ENCODE assay signal across 17 cellular contexts in genomic region chr20:58438970-58439808, GRCh38. TPM values are rescaled to one million over a fixed set of nuclear protein-coding genes. Genes with fewer than 3 reads are reported as not detected.
DNase-seq lines count a peak whose midpoint lies in the region; FAIRE-seq and TF ChIP-seq lines count a peak whose summit lies in the region.
"Had no signal": no experiment of that assay in that cellular context is flagged by ENCODE, and none has a peak within 500 bp of the region (broad histone marks: within the 10 kb centered on the region; RNA-seq: fewer than 3 reads in every experiment).

No MANE protein-coding gene starts in this region.

- H3K4me2 ChIP-seq in endothelial cell of umbilical vein (ENCODE audit: insufficient read depth, low read length) (no peak overlapping the region), parathyroid adenoma (ENCODE audit: low read length) (peak overlapping the region; percentile 16)
- H3K4me2 ChIP-seq: PC-9 had no signal

- H3K79me2 ChIP-seq in endothelial cell of umbilical vein (ENCODE audit: control insufficient read depth, insufficient read depth, low read length) (peaks cover 57% of the 10 kb centered on the region), parathyroid adenoma (peaks cover 14% of the 10 kb centered on the region)

- no peaks in the 10 kb centered on the region for H3K27me3 ChIP-seq in CD4-positive, alpha-beta memory T cell (ENCODE audit: insufficient read depth, low read length)
- H3K27me3 ChIP-seq in HUES48 (ENCODE audit: control insufficient read depth, insufficient read depth, low read length) = no peaks in the 10 kb centered on the region
- H3K27me3 ChIP-seq in endothelial cell of umbilical vein (ENCODE audit: control insufficient read depth in 2 of 2, insufficient read depth in 2 of 2, low read length in 2 of 2) = no peaks in the 10 kb centered on the region
- H3K27me3 ChIP-seq in parathyroid adenoma (ENCODE audit: control insufficient read depth, insufficient read depth, low read length) = no peaks in the 10 kb centered on the region
- H3K27me3 ChIP-seq: BE2C, dorsolateral prefrontal cortex had no signal

- H2AFZ ChIP-seq in endothelial cell of umbilical vein (ENCODE audit: low read depth, low read length) (no peak overlapping the region), parathyroid adenoma (no peak overlapping the region)
- H2AFZ ChIP-seq: PC-9 had no signal

- no peaks in the 10 kb centered on the region for H3K9me3 ChIP-seq in CD4-positive, alpha-beta memory T cell (ENCODE audit: control insufficient read depth in 1 of 2, low read length in 2 of 2)
- H3K9me3 ChIP-seq in HUES48 (ENCODE audit: control insufficient read depth, insufficient read depth, low read length) = no peaks in the 10 kb centered on the region
- H3K9me3 ChIP-seq in endothelial cell of umbilical vein (replicated peaks; ENCODE audit: control insufficient read depth, insufficient read depth, low read length) = no peaks in the 10 kb centered on the region
- no peaks in the 10 kb centered on the region for H3K9me3 ChIP-seq in parathyroid adenoma (ENCODE audit: control insufficient read depth, low read length)
- H3K9me3 ChIP-seq: BE2C, HAP-1 had no signal

- no peak for TF ChIP-seq CTCF in endothelial cell of umbilical vein (IDR thresholded peaks at IDR 0.05; ENCODE audit: extremely low read depth in 1 of 2, insufficient read depth in 1 of 2, low read depth in 1 of 2, low read length in 2 of 2)
- TF ChIP-seq CTCF in parathyroid adenoma (IDR thresholded peaks at IDR 0.05) = no peak

- peaks cover 55 to 72% of the 10 kb centered on the region in 2 donors for H3K36me3 Mint-ChIP-seq in CD4-positive, alpha-beta memory T cell

- no peak for DNase-seq in CD4-positive, alpha-beta memory T cell
- DNase-seq in endothelial cell of umbilical vein (ENCODE audit: low read depth, low spot score) (no peak), Kasumi-1 (lab: John Stamatoyannopoulos, UW) (no peak), islet precursor cell (no peak)
- no peak for DNase-seq in stimulated activated CD4-positive, alpha-beta T cell treated with anti-CD3 and anti-CD28 coated beads, Interleukin-12 subunit alpha, Interleukin-12 subunit beta, amount 100 ng/mL, for 4 hours
- DNase-seq: activated CD4-positive, alpha-beta T cell treated with anti-CD3 and anti-CD28 coated beads for 4 hours; BE2C; DMS79; dorsolateral prefrontal cortex; immature natural killer cell; NCI-H1436; NCI-H82; PC-9 had no signal

- H3K36me3 ChIP-seq in CD4-positive, alpha-beta memory T cell (ENCODE audit: insufficient read depth, low read length) = peaks cover 12% of the 10 kb centered on the region
- H3K36me3 ChIP-seq in HUES48 (ENCODE audit: control insufficient read depth, insufficient read depth, low read length) = peaks cover 16% of the 10 kb centered on the region
- peaks cover 9 to 10% of the 10 kb centered on the region in 2 experiments for H3K36me3 ChIP-seq in endothelial cell of umbilical vein (ENCODE audit: control insufficient read depth in 2 of 2, extremely low read depth in 1 of 2, insufficient read depth in 2 of 2, low read length in 2 of 2)
- no peaks in the 10 kb centered on the region for H3K36me3 ChIP-seq in parathyroid adenoma (ENCODE audit: control insufficient read depth, insufficient read depth, low read length)

- H3K27ac Mint-ChIP-seq in CD4-positive, alpha-beta memory T cell = peak overlapping the region in 4 of 7 donors; percentile 4 to 23 (median 22)

- no peak overlapping the region for H3K4me3 ChIP-seq in CD4-positive, alpha-beta memory T cell (ENCODE audit: low read length in 2 of 2)
- no peak overlapping the region for H3K4me3 ChIP-seq in HUES48 (ENCODE audit: low read depth, low read length)
- H3K4me3 ChIP-seq in endothelial cell of umbilical vein (replicated peaks in 1 of 3; ENCODE audit: insufficient read depth in 1 of 3, low read depth in 1 of 3, low read length in 3 of 3) = no peak overlapping the region
- no peak overlapping the region for H3K4me3 ChIP-seq in parathyroid adenoma (ENCODE audit: low read depth, low read length)
- H3K4me3 ChIP-seq: dorsolateral prefrontal cortex, HAP-1, PC-9 had no signal

- H3K4me1 Mint-ChIP-seq in CD4-positive, alpha-beta memory T cell = peaks cover 16 to 36% (median 21%) of the 10 kb centered on the region in 4 donors

- dilution Hi-C loops in endothelial cell of umbilical vein (cut with MboI; ENCODE audit: extremely low pct_ligation_motif_present, low sequenced_read_pairs) = no loop called here

- no peak overlapping the region for H3K4me3 Mint-ChIP-seq in CD4-positive, alpha-beta memory T cell
- H3K4me3 Mint-ChIP-seq: immature natural killer cell had no signal

- no peaks in the 10 kb centered on the region for H3K9me1 ChIP-seq in endothelial cell of umbilical vein (replicated peaks; ENCODE audit: control insufficient read depth, extremely low read depth, insufficient read depth, low read length)

- CTCF ChIA-PET in CD4-positive, alpha-beta memory T cell (lab: Charles Lee; ENCODE audit: partially characterized antibody) = interaction anchor here (1.0 kb wide), 1 partner anchor 9 kb away, joined by 3 read pairs; no protein-coding TSS in a partner anchor
- CTCF ChIA-PET in endothelial cell of umbilical vein (lab: Charles Lee) = interaction anchor here (0.9 to 1.1 kb wide), 3 partner anchors 42 to 191 kb away, joined by 3 to 4 read pairs (median 3); partner anchors contain the start of gene VAPB

- H3K9ac ChIP-seq in HUES48 (ENCODE audit: low read depth, low read length) (no peak overlapping the region), endothelial cell of umbilical vein (replicated peaks; ENCODE audit: extremely low read depth, insufficient read depth, low read length) (no peak overlapping the region), parathyroid adenoma (no peak overlapping the region)

- no TSS peak for BruUV-seq in endothelial cell of umbilical vein (replicated peaks; lab: Mats Ljungman, UMichigan)

- H3K9me3 Mint-ChIP-seq in CD4-positive, alpha-beta memory T cell = no peaks in the 10 kb centered on the region
- H3K9me3 Mint-ChIP-seq: immature natural killer cell had no signal

- no peaks in the 10 kb centered on the region for H4K20me1 ChIP-seq in endothelial cell of umbilical vein (replicated peaks; ENCODE audit: control insufficient read depth, extremely low read depth, insufficient read depth, low read length)

- H3K4me1 ChIP-seq in CD4-positive, alpha-beta memory T cell (ENCODE audit: insufficient read depth, low read length) = peaks cover 7% of the 10 kb centered on the region
- peaks cover 52% of the 10 kb centered on the region for H3K4me1 ChIP-seq in HUES48 (ENCODE audit: control insufficient read depth, insufficient read depth, low read length)
- H3K4me1 ChIP-seq in endothelial cell of umbilical vein (ENCODE audit: control insufficient read depth, extremely low read depth, insufficient read depth, low read length) = peaks cover 19% of the 10 kb centered on the region
- peaks cover 17% of the 10 kb centered on the region for H3K4me1 ChIP-seq in parathyroid adenoma

- POLR2A ChIA-PET in CD4-positive, alpha-beta memory T cell (lab: Charles Lee; ENCODE audit: partially characterized antibody) = no interaction called here
- POLR2A ChIA-PET in endothelial cell of umbilical vein (lab: Charles Lee) = no interaction called here

- FAIRE-seq in endothelial cell of umbilical vein (lab: Jason Lieb, UNC) = no peak
- FAIRE-seq: bronchial epithelial cell had no signal

- intact Hi-C loops in CD4-positive, alpha-beta memory T cell (cut with micrococcal nuclease) = no loop called here
- intact Hi-C loops in endothelial cell of umbilical vein (cut with micrococcal nuclease) = no loop called here

- no peaks in the 10 kb centered on the region for H3K27me3 Mint-ChIP-seq in CD4-positive, alpha-beta memory T cell

- H3K27ac ChIP-seq in CD4-positive, alpha-beta memory T cell (ENCODE audit: low read depth, low read length) = no peak overlapping the region
- H3K27ac ChIP-seq in HUES48 (ENCODE audit: low read depth, low read length) = peak overlapping the region; percentile 52
- H3K27ac ChIP-seq in endothelial cell of umbilical vein (ENCODE audit: insufficient read depth, low read depth, low read length) = peak overlapping the region; percentile 45
- H3K27ac ChIP-seq in parathyroid adenoma = peak overlapping the region; percentile 40
- H3K27ac ChIP-seq: dorsolateral prefrontal cortex, PC-9 had no signal

- TF ChIP-seq POLR2A in endothelial cell of umbilical vein (IDR thresholded peaks at IDR 0.05; ENCODE audit: low read depth, low read length) = no peak

TF ChIP-seq in endothelial cell of umbilical vein, 7 proteins besides CTCF, POLR2A, EP300 and RAD21:
- TF ChIP-seq EZH2 (IDR thresholded peaks at IDR 0.05; ENCODE audit: borderline replicate concordance, low read depth, low read length, severe bottlenecking) (no peak), MYC (IDR thresholded peaks at IDR 0.05; ENCODE audit: low read depth, low read length) (no peak), POLR2AphosphoS5 (IDR thresholded peaks at IDR 0.05; ENCODE audit: insufficient read depth, low read depth, low read length) (no peak), FOS (IDR thresholded peaks at IDR 0.05; ENCODE audit: borderline replicate concordance, insufficient read depth, low read length) (no peak), JUN (IDR thresholded peaks at IDR 0.05; ENCODE audit: borderline replicate concordance, insufficient read depth, insufficient read length, low read depth) (no peak), GATA2 (IDR thresholded peaks at IDR 0.05; ENCODE audit: insufficient read depth, insufficient read length, low read depth, low read length) (no peak), MAX (IDR thresholded peaks at IDR 0.05; ENCODE audit: insufficient read depth, insufficient read length) (no peak)
TF ChIP-seq in endothelial cell of umbilical vein: peak in this region for 0.

RNA-seq across cellular contexts. Expression of gene VAPB, which starts 50.2 kb away (rescaled TPM):
- 10 to 100 TPM; 37.6 to 40.1 TPM for total RNA-seq in CD4-positive, alpha-beta memory T cell
- 10 to 100 TPM; 27.6 to 28.4 TPM for polyA plus RNA-seq in CD4-positive, alpha-beta memory T cell
- total RNA-seq in endothelial cell of umbilical vein = 47.8 and 48.9 TPM in 2 replicates
- polyA plus RNA-seq in endothelial cell of umbilical vein = 13.1 and 17.9 TPM in 2 replicates
- polyA plus RNA-seq in endothelial cell of umbilical vein (2011; cell fraction: cytosol; rRNA removed) = 26.5 and 32.2 TPM in 2 replicates
- polyA plus RNA-seq in endothelial cell of umbilical vein (2011; cell fraction: nucleus; rRNA removed) = 21.8 and 26.6 TPM in 2 replicates
- 38.3 and 39.6 TPM in 2 replicates for polyA plus RNA-seq in endothelial cell of umbilical vein (2012)
- polyA minus RNA-seq in endothelial cell of umbilical vein = 15.8 and 16.0 TPM in 2 replicates
- polyA minus RNA-seq in endothelial cell of umbilical vein (2011; cell fraction: cytosol; rRNA and poly(A)+ RNA removed) = 28.3 TPM
- 14.0 and 22.9 TPM in 2 replicates for polyA minus RNA-seq in endothelial cell of umbilical vein (2011; cell fraction: nucleus; rRNA and poly(A)+ RNA removed)
